In genomic region chr5:134145779-134146581, GRCh38 we compare ENCODE assay signal across 8 cellular contexts. TPM values are rescaled to one million over a fixed set of nuclear protein-coding genes. Genes with fewer than 3 reads are reported as not detected.
DNase-seq lines count a peak whose midpoint lies in the region; ATAC-seq and TF ChIP-seq lines count a peak whose summit lies in the region.

No MANE protein-coding gene starts in this region.

- H3K27me3 ChIP-seq in MG63 (no peaks in the 10 kb centered on the region), gastrocnemius medialis (no peaks in the 10 kb centered on the region)

- ATAC-seq in GM19463 (IDR thresholded peaks at IDR 0.05; ENCODE audit: unreplicated experiment) (peak; percentile 68), gastrocnemius medialis (peak; percentile 85 to 91)

- peak; percentile 83 to 95 (median 93) for TF ChIP-seq CTCF in gastrocnemius medialis (IDR thresholded peaks at IDR 0.05 in 4 of 5, conservative IDR thresholded peaks at IDR 0.05 in 1 of 5)

- peaks cover 24 to 26% of the 10 kb centered on the region in 2 donors for H3K4me1 ChIP-seq in gastrocnemius medialis

- in situ Hi-C loops in gastrocnemius medialis (cut with MboI; ENCODE audit: low sequenced_read_pairs in 4 of 4): loop anchor here (5.0 to 25.0 kb wide), 4 partner anchors 51 to 109 kb away; no protein-coding TSS in a partner anchor

- DNase-seq in COR-L47 (lab: John Stamatoyannopoulos, UW) (peak; percentile 41), MG63 (peak; percentile 67), T-helper 9 cell (peak; percentile 84), anterior cingulate cortex (lab: John Stamatoyannopoulos, UW) (peak in 50 of 58 donors; percentile 29 to 87 (median 59)), hepatic stellate cell (ENCODE audit: low spot score) (peak; percentile 77), gastrocnemius medialis (peak in 1 of 2 donors; percentile 75), GOT3 (lab: John Stamatoyannopoulos, UW) (no peak)

- no peaks in the 10 kb centered on the region for H3K9me3 ChIP-seq in MG63
- H3K9me3 ChIP-seq in gastrocnemius medialis: no peaks in the 10 kb centered on the region

- intact Hi-C loops in gastrocnemius medialis (cut with DNase I; ENCODE audit: low total_unique reads): loop anchor here (1.0 kb wide), 2 partner anchors 44 to 107 kb away; no protein-coding TSS in a partner anchor

- TF ChIP-seq POLR2A in gastrocnemius medialis (IDR thresholded peaks at IDR 0.05): no peak

- peak overlapping the region in 1 of 4 donors; percentile 52 for H3K27ac ChIP-seq in gastrocnemius medialis

- H3K36me3 ChIP-seq in MG63: peaks cover 86% of the 10 kb centered on the region
- H3K36me3 ChIP-seq in gastrocnemius medialis: peaks cover 0 to 30% of the 10 kb centered on the region in 2 donors

- H3K4me3 ChIP-seq in MG63: no peak overlapping the region
- H3K4me3 ChIP-seq in gastrocnemius medialis: no peak overlapping the region

RNA-seq across cellular contexts. Expression of gene SKP1, which starts 30.8 kb away (rescaled TPM):
- 939 and 1,191 TPM in 2 replicates for total RNA-seq in MG63 (2014; rRNA removed; shearing (Covaris generic); ENCODE audit: low replicate concordance)
- 100 to 1,000 TPM; 318 to 499 (median 476) TPM for total RNA-seq in gastrocnemius medialis

RNA-seq across cellular contexts. Expression of gene TCF7, which starts 31.5 kb away (rescaled TPM):
- total RNA-seq in MG63 (2014; rRNA removed; shearing (Covaris generic); ENCODE audit: low replicate concordance): 8.9 and 12.0 TPM in 2 replicates
- 1 to 10 TPM in 1 of 4 donors, under 1 TPM in 3; 0.25 to 2.1 (median 0.66) TPM for total RNA-seq in gastrocnemius medialis
